In genomic region chr14:95291859-95292542, GRCh38 we compare ENCODE assay signal across 8 cellular contexts. TPM values are rescaled to one million over a fixed set of nuclear protein-coding genes. Genes with fewer than 3 reads are reported as not detected.
DNase-seq lines count a peak whose midpoint lies in the region; ATAC-seq and TF ChIP-seq lines count a peak whose summit lies in the region.

No MANE protein-coding gene starts in this region.

- no peaks in the 10 kb centered on the region for H3K9me3 ChIP-seq in parathyroid adenoma (ENCODE audit: control insufficient read depth, low read length)

- no peak overlapping the region for H3K4me2 ChIP-seq in parathyroid adenoma (ENCODE audit: low read length)

- H3K36me3 ChIP-seq in parathyroid adenoma (ENCODE audit: control insufficient read depth, insufficient read depth, low read length) = no peaks in the 10 kb centered on the region

- TF ChIP-seq POLR2A in erythroblast (IDR thresholded peaks at IDR 0.05; ENCODE audit: low read length) = no peak

- no peaks in the 10 kb centered on the region for H3K4me1 ChIP-seq in parathyroid adenoma

- peaks cover 5% of the 10 kb centered on the region for H3K27me3 Mint-ChIP-seq in glutamatergic neuron (ENCODE audit: unreplicated experiment)
- no peaks in the 10 kb centered on the region for H3K27me3 Mint-ChIP-seq in stimulated activated memory B cell treated with anti-CD40 and anti-IgM and Interleukin-4, amounts not matched to agents 10 μg/mL and 1 μg/mL and 100 μg/mL, for 72 hours

- no peaks in the 10 kb centered on the region for H3K79me2 ChIP-seq in parathyroid adenoma

- DNase-seq in GM12865 (ENCODE audit: low read depth) (peak; percentile 24), NCI-H345 treated with DMSO at 0.1 percent for 48 hours (lab: John Stamatoyannopoulos, UW; ENCODE audit: unreplicated experiment) (peak; percentile 23), erythroblast (lab: John Stamatoyannopoulos, UW) (peak; percentile 51 to 75), glutamatergic neuron (no peak), DMS114 treated with DMSO at 0.1 percent for 48 hours (lab: John Stamatoyannopoulos, UW; ENCODE audit: unreplicated experiment) (no peak), SIG-M5 (lab: John Stamatoyannopoulos, UW) (no peak)

- no peak overlapping the region for H3K27ac Mint-ChIP-seq in glutamatergic neuron (ENCODE audit: unreplicated experiment)
- no peak overlapping the region for H3K27ac Mint-ChIP-seq in stimulated activated memory B cell treated with anti-CD40 and anti-IgM and Interleukin-4, amounts not matched to agents 10 μg/mL and 1 μg/mL and 100 μg/mL, for 72 hours

- no peak for ATAC-seq in stimulated activated memory B cell treated with anti-CD40 and anti-IgM and Interleukin-4, amounts not matched to agents 10 μg/mL and 1 μg/mL and 100 μg/mL, for 72 hours

- no peak overlapping the region for H3K4me3 Mint-ChIP-seq in glutamatergic neuron (ENCODE audit: unreplicated experiment)
- no peak overlapping the region for H3K4me3 Mint-ChIP-seq in stimulated activated memory B cell treated with anti-CD40 and anti-IgM and Interleukin-4, amounts not matched to agents 10 μg/mL and 1 μg/mL and 100 μg/mL, for 72 hours

- TF ChIP-seq CTCF in GM12865 (IDR thresholded peaks at IDR 0.05; ENCODE audit: insufficient read depth, low read depth, low read length, missing control alignments) (no peak), parathyroid adenoma (IDR thresholded peaks at IDR 0.05) (no peak), glutamatergic neuron (IDR thresholded peaks at IDR 0.05; ENCODE audit: partially characterized antibody, unreplicated experiment) (no peak)

- no peaks in the 10 kb centered on the region for H3K27me3 ChIP-seq in parathyroid adenoma (ENCODE audit: control insufficient read depth, insufficient read depth, low read length)

- no peak overlapping the region for H3K9ac ChIP-seq in parathyroid adenoma

- peaks cover 11% of the 10 kb centered on the region for H3K4me1 Mint-ChIP-seq in glutamatergic neuron (ENCODE audit: low read depth, unreplicated experiment)
- H3K4me1 Mint-ChIP-seq in stimulated activated memory B cell treated with anti-CD40 and anti-IgM and Interleukin-4, amounts not matched to agents 10 μg/mL and 1 μg/mL and 100 μg/mL, for 72 hours = peaks cover 72% of the 10 kb centered on the region

- H2AFZ ChIP-seq in parathyroid adenoma = no peak overlapping the region

- H3K36me3 Mint-ChIP-seq in glutamatergic neuron (ENCODE audit: unreplicated experiment) = peaks cover 20% of the 10 kb centered on the region
- H3K36me3 Mint-ChIP-seq in stimulated activated memory B cell treated with anti-CD40 and anti-IgM and Interleukin-4, amounts not matched to agents 10 μg/mL and 1 μg/mL and 100 μg/mL, for 72 hours = peaks cover 19% of the 10 kb centered on the region

- peak overlapping the region; percentile 22 for H3K27ac ChIP-seq in parathyroid adenoma

- H3K4me3 ChIP-seq in GM12865 (ENCODE audit: low read depth, low read length) = no peak overlapping the region
- H3K4me3 ChIP-seq in parathyroid adenoma (ENCODE audit: low read depth, low read length) = no peak overlapping the region

- peaks cover 11% of the 10 kb centered on the region for H3K9me3 Mint-ChIP-seq in glutamatergic neuron (ENCODE audit: unreplicated experiment)
- peaks cover 2% of the 10 kb centered on the region for H3K9me3 Mint-ChIP-seq in stimulated activated memory B cell treated with anti-CD40 and anti-IgM and Interleukin-4, amounts not matched to agents 10 μg/mL and 1 μg/mL and 100 μg/mL, for 72 hours

RNA-seq across cellular contexts. Expression of gene CLMN, which starts 27.7 kb away (rescaled TPM):
- 17.6 TPM for total RNA-seq in glutamatergic neuron (ENCODE audit: unreplicated experiment)

Comparison
In these comparisons a context has a peak if more than half of its experiments do, and no peak if none do; other contexts are left out.
1. DNase-seq: peak in GM12865 (single experiment), NCI-H345 treated with DMSO at 0.1 percent for 48 hours (single experiment) and erythroblast (2 of 2); none in glutamatergic neuron (single experiment), DMS114 treated with DMSO at 0.1 percent for 48 hours (single experiment) and SIG-M5 (single experiment).